16 cellular contexts compared by ENCODE assay signal in the genomic region with DNA sequence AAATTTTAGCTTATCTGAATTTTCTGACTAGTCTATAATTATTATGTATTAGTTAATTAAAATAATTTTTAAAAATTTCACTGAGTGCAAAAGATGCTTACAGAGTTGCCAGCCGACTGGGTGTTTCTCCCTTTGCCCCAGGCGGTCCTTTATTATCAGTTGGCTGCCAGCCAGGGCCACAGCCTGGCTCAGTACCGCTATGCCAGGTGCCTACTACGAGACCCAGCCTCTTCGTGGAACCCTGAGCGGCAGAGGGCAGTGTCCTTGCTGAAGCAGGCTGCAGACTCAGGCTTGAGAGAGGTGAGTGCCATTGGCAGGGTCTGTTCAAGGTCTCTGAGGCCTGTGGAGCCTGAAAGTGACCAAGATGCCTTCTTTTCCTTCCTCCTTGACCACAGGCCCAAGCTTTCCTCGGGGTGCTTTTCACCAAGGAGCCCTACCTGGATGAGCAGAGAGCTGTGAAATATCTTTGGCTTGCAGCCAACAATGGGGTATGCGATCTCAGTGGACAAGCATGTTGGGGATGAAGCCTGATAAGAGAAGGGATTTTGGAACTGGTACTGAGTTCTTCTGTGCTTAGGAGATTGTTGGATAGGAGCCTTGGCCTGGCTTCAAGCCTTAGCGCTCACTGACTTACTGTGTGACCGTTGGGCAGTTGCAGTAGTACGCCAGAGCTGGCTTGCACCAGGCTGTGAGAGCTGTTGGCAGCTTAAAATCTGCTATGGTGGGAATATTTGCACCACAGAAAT. TPM values are rescaled to one million over a fixed set of nuclear protein-coding genes. Genes with fewer than 3 reads are reported as not detected.
A peak's percentile ranks its signal among the peaks of the same experiment; 100 is the strongest.
DNase-seq lines count a peak whose midpoint lies in the region; ATAC-seq and TF ChIP-seq lines count a peak whose summit lies in the region.
"Had no signal": no experiment of that assay in that cellular context is flagged by ENCODE, and none has a peak within 500 bp of the region (broad histone marks: within the 10 kb centered on the region; RNA-seq: fewer than 3 reads in every experiment).

No MANE protein-coding gene starts in this region.

- H3K27ac Mint-ChIP-seq in activated naive CD4-positive, alpha-beta T cell treated with anti-CD3 and anti-CD28 coated beads, Interleukin-2, amount 50 U/mL, for 72 hours, result no peak overlapping the region

- H4K20me1 ChIP-seq in Karpas-422 (ENCODE audit: insufficient read depth, low read depth, low read length), result no peaks in the 10 kb centered on the region

- no peak overlapping the region for H3K4me3 ChIP-seq in left ventricle myocardium inferior
- H3K4me3 ChIP-seq in Karpas-422 (ENCODE audit: low read length), result no peak overlapping the region
- H3K4me3 ChIP-seq: SK-N-MC, uterus had no signal

- H3K4me1 ChIP-seq in left ventricle myocardium inferior (peaks cover 41% of the 10 kb centered on the region), Karpas-422 (ENCODE audit: low read length) (no peaks in the 10 kb centered on the region)
- H3K4me1 ChIP-seq: uterus had no signal

- no peak overlapping the region for H3K9ac ChIP-seq in Karpas-422 (ENCODE audit: low read length)

- H3K36me3 Mint-ChIP-seq in activated naive CD4-positive, alpha-beta T cell treated with anti-CD3 and anti-CD28 coated beads, Interleukin-2, amount 50 U/mL, for 72 hours, result no peaks in the 10 kb centered on the region

- H3K36me3 ChIP-seq in left ventricle myocardium inferior, result peaks cover 98% of the 10 kb centered on the region
- H3K36me3 ChIP-seq in Karpas-422 (ENCODE audit: insufficient read depth, low read length), result peaks cover 35% of the 10 kb centered on the region
- H3K36me3 ChIP-seq: uterus had no signal

- ATAC-seq in HG02973 (IDR thresholded peaks at IDR 0.05; ENCODE audit: unreplicated experiment) (no peak), HG03196 (IDR thresholded peaks at IDR 0.05; ENCODE audit: unreplicated experiment) (no peak)
- ATAC-seq in activated naive CD4-positive, alpha-beta T cell treated with anti-CD3 and anti-CD28 coated beads, Interleukin-2, amount 50 U/mL, for 72 hours, result no peak

- H3K9me3 ChIP-seq in left ventricle myocardium inferior (replicated peaks) (no peaks in the 10 kb centered on the region), Karpas-422 (ENCODE audit: low read length) (no peaks in the 10 kb centered on the region)
- H3K9me3 ChIP-seq: uterus had no signal

- no peaks in the 10 kb centered on the region for H3K79me2 ChIP-seq in Karpas-422 (ENCODE audit: low read length)

- intact Hi-C loops in left ventricle myocardium inferior (cut with micrococcal nuclease), result no loop called here

- peak overlapping the region; percentile 61 for H3K27ac ChIP-seq in left ventricle myocardium inferior (replicated peaks)
- no peak overlapping the region for H3K27ac ChIP-seq in Karpas-422 (ENCODE audit: low read length)
- H3K27ac ChIP-seq: SK-N-MC, uterus had no signal

- no peaks in the 10 kb centered on the region for H3K9me2 ChIP-seq in Karpas-422 (replicated peaks; ENCODE audit: insufficient read depth, low read length)

- H3K9me3 Mint-ChIP-seq in activated naive CD4-positive, alpha-beta T cell treated with anti-CD3 and anti-CD28 coated beads, Interleukin-2, amount 50 U/mL, for 72 hours, result no peaks in the 10 kb centered on the region

- no peak overlapping the region for H3K4me2 ChIP-seq in Karpas-422 (ENCODE audit: low read depth, low read length, poor library complexity, severe bottlenecking)

- peak; percentile 30 for TF ChIP-seq CTCF in left ventricle myocardium inferior (IDR thresholded peaks at IDR 0.05; ENCODE audit: borderline replicate concordance)

- DNase-seq in COR-L47 (lab: John Stamatoyannopoulos, UW) (peak; percentile 91), NCI-H146 (lab: John Stamatoyannopoulos, UW) (peak; percentile 80), RPMI8226 (peak; percentile 80), left ventricle myocardium inferior (peak; percentile 61), Karpas-422 (no peak)
- DNase-seq in activated naive CD4-positive, alpha-beta T cell treated with anti-CD3 and anti-CD28 coated beads, Interleukin-2, amount 50 U/mL, for 72 hours (ENCODE audit: low spot score in 2 of 2), result no peak
- DNase-seq: activated T-cell treated with anti-CD3 and anti-CD28 coated beads for 4 hours; EL; H7; mammary epithelial cell; nucleus accumbens; stimulated activated CD8-positive, alpha-beta memory T cell treated with anti-CD3 and anti-CD28 coated beads, Interleukin-4, amount 100 ng/mL, for 48 hours had no signal

- H2AFZ ChIP-seq in Karpas-422 (ENCODE audit: low read length), result no peak overlapping the region

- H3K27me3 ChIP-seq in left ventricle myocardium inferior (ENCODE audit: low read depth) (no peaks in the 10 kb centered on the region), Karpas-422 (ENCODE audit: low read length) (no peaks in the 10 kb centered on the region)
- H3K27me3 ChIP-seq: uterus had no signal

RNA-seq across cellular contexts. Expression of gene DELE1, which starts 10.6 kb away (rescaled TPM):
- 125 TPM for total RNA-seq in left ventricle myocardium inferior
- 100 and 124 TPM in 2 replicates for total RNA-seq in Karpas-422 (2014; rRNA removed; shearing (Covaris generic); ENCODE audit: low replicate concordance)
- 100 to 1,000 TPM in 1 of 2 donors, 10 to 100 TPM in 1; 69.7 to 101 TPM for total RNA-seq in activated naive CD4-positive, alpha-beta T cell treated with anti-CD3 and anti-CD28 coated beads, Interleukin-2, amount 50 U/mL, for 72 hours

RNA-seq across cellular contexts. Expression of gene PCDH12, which starts 23.7 kb away (rescaled TPM):
- total RNA-seq in left ventricle myocardium inferior, result 7.6 TPM
- not detected in 2 replicates for total RNA-seq in Karpas-422 (2014; rRNA removed; shearing (Covaris generic); ENCODE audit: low replicate concordance)
- total RNA-seq in activated naive CD4-positive, alpha-beta T cell treated with anti-CD3 and anti-CD28 coated beads, Interleukin-2, amount 50 U/mL, for 72 hours, result under 1 TPM; 0.60 to 0.73 TPM

RNA-seq across cellular contexts. Expression of gene RNF14, which starts 34.6 kb away (rescaled TPM):
- total RNA-seq in left ventricle myocardium inferior, result 120 TPM
- 38.0 and 41.9 TPM in 2 replicates for total RNA-seq in Karpas-422 (2014; rRNA removed; shearing (Covaris generic); ENCODE audit: low replicate concordance)
- total RNA-seq in activated naive CD4-positive, alpha-beta T cell treated with anti-CD3 and anti-CD28 coated beads, Interleukin-2, amount 50 U/mL, for 72 hours, result 10 to 100 TPM; 29.4 to 38.5 TPM

RNA-seq across cellular contexts. Expression of gene PCDH1, which starts 56.1 kb away (rescaled TPM):
- 16.1 TPM for total RNA-seq in left ventricle myocardium inferior
- total RNA-seq in Karpas-422 (2014; rRNA removed; shearing (Covaris generic); ENCODE audit: low replicate concordance), result not detected in 2 replicates
- total RNA-seq in activated naive CD4-positive, alpha-beta T cell treated with anti-CD3 and anti-CD28 coated beads, Interleukin-2, amount 50 U/mL, for 72 hours, result under 1 TPM in 1 of 2 donors, not detected in 1; 0.56 TPM

Comparison
In these comparisons a context has a peak if more than half of its experiments do, and no peak if none do; other contexts are left out.
1. DNase-seq: peak in COR-L47 (single experiment), NCI-H146 (single experiment), RPMI8226 (single experiment) and left ventricle myocardium inferior (single experiment); none in Karpas-422 (single experiment) and activated naive CD4-positive, alpha-beta T cell treated with anti-CD3 and anti-CD28 coated beads, Interleukin-2, amount 50 U/mL, for 72 hours (0 of 2).